Comparison of ENCODE assay signal across 8 cellular contexts in the genomic region with DNA sequence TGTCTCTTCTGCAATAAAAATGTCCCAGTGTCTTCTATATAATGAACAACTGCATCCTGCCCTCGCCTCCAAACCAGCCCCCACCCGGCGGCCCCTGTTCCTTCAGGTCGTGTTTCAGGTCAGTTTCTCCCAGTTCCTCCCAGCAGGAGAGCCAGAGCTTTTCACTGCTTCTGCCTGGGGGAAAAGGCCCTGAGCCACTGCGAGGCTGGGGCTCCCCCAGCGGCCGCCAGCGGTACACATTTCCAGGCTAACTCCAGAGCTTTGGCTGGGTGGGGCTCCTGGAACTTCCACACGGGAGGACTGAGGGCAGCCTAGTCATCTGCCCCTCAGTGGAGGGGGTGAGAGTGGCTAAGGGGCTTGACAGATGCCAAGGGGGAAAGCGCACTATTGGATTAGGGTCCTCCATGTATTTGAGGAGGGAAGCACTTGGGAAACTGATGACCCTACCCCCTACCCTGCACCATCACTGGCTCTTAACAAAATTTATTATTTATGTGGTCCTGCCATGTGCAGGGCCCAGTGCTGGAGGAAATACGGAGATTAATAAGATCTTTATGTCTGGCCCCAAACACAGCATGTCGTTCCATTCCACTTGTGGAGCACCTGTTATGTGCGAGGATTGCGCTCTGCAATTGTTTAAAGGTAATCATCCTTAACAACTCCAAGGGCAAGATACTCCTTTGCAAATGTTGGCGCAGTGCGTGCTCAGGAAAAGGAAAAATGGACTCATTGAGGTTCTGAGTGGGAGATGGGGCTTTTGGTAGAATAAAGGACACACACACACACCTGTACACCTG. TPM values are rescaled to one million over a fixed set of nuclear protein-coding genes. Genes with fewer than 3 reads are reported as not detected.
DNase-seq lines count a peak whose midpoint lies in the region; ATAC-seq, FAIRE-seq and TF ChIP-seq lines count a peak whose summit lies in the region.

No MANE protein-coding gene starts in this region.

- H4K20me1 ChIP-seq in OCI-LY3 (ENCODE audit: insufficient read depth, low read length) = no peaks in the 10 kb centered on the region

- H3K79me2 ChIP-seq in OCI-LY3 (ENCODE audit: low read length) = no peaks in the 10 kb centered on the region

- H3K36me3 ChIP-seq in OCI-LY3 (replicated peaks; ENCODE audit: low read depth, low read length) = no peaks in the 10 kb centered on the region

- H3K9me3 ChIP-seq in OCI-LY3 (ENCODE audit: insufficient read depth, low read length) = no peaks in the 10 kb centered on the region

- H3K27me3 ChIP-seq in OCI-LY3 (ENCODE audit: low read depth, low read length) = peaks cover 14% of the 10 kb centered on the region

- TF ChIP-seq CTCF in OCI-LY3 (IDR thresholded peaks at IDR 0.05; ENCODE audit: low read depth, low read length) = peak; percentile 78

- no peak overlapping the region for H3K9ac ChIP-seq in OCI-LY3 (ENCODE audit: low read length)

- no peak overlapping the region for H3K4me3 ChIP-seq in OCI-LY3 (ENCODE audit: low read length)

- no peak for FAIRE-seq in HTR-8/SVneo (lab: Jason Lieb, UNC)

- H2AFZ ChIP-seq in OCI-LY3 (ENCODE audit: low read depth, low read length) = no peak overlapping the region

- ATAC-seq in GM19351 (IDR thresholded peaks at IDR 0.05; ENCODE audit: unreplicated experiment) = peak; percentile 81
- ATAC-seq in left ventricle myocardium superior = peak; percentile 97
- no peak for ATAC-seq in GM19397 (IDR thresholded peaks at IDR 0.05; ENCODE audit: unreplicated experiment)

- H3K4me2 ChIP-seq in OCI-LY3 (ENCODE audit: low read length) = no peak overlapping the region

- H3K4me1 ChIP-seq in OCI-LY3 (ENCODE audit: low read length) = peaks cover 13% of the 10 kb centered on the region

- intact Hi-C loops in left ventricle myocardium superior (cut with micrococcal nuclease) = no loop called here

- DNase-seq in COR-L47 (lab: John Stamatoyannopoulos, UW) (peak; percentile 60), HTR-8/SVneo (ENCODE audit: insufficient read length, low spot score) (peak; percentile 89), amniotic epithelial cell (ENCODE audit: low read depth) (peak; percentile 38), left ventricle myocardium superior (peak; percentile 79), retina (peak; percentile 77)

- H3K27ac ChIP-seq in OCI-LY3 (ENCODE audit: low read length) = no peak overlapping the region

RNA-seq across cellular contexts. Expression of gene CYS1, which starts 17.3 kb away (rescaled TPM):
- total RNA-seq in left ventricle myocardium superior = 3.0 TPM

RNA-seq across cellular contexts. Expression of gene RRM2, which starts 25.0 kb away (rescaled TPM):
- 1.3 TPM for total RNA-seq in left ventricle myocardium superior

RNA-seq across cellular contexts. Expression of gene KLF11, which starts 54.2 kb away (rescaled TPM):
- 25.8 TPM for total RNA-seq in left ventricle myocardium superior

Comparison
In these comparisons a context has a peak if more than half of its experiments do, and no peak if none do; other contexts are left out.
1. DNase-seq: peak in every context shown above with its lines; median percentile 89 in HTR-8/SVneo; 79 in left ventricle myocardium superior; 77 in retina; 60 in COR-L47; 38 in amniotic epithelial cell.